Comparison of ENCODE assay signal across 1 cellular context in the genomic region with DNA sequence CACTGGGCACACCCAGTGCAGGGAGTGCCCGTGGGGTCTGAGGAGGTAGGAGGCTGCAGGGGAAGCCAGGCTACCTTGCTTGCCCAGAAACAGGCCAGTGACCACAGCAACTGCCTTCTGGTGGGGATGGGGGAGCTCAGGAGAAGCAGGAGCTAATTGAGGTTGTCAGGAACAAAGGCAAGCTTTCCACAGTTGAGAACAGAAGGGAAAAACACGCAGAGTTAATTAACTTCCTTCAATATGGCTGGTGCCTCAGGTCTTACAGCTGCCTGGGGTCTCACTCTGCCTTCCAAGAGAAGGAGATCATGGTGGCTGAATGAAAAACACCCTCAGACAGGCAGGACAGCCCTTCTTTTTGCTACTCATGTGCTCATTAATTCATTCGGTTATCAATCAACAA.
TF ChIP-seq lines count a peak whose summit lies in the region.

No MANE protein-coding gene starts in this region.

TF ChIP-seq in H1, 55 proteins besides CTCF, POLR2A, EP300 and RAD21:
- no peak for TF ChIP-seq CREB1 (IDR thresholded peaks at IDR 0.05)
- no peak for TF ChIP-seq POU5F1 (IDR thresholded peaks at IDR 0.05; ENCODE audit: low read depth, low read length)
- TF ChIP-seq GABPA (IDR thresholded peaks at IDR 0.05; ENCODE audit: borderline replicate concordance, insufficient read depth, low read length) = no peak
- no peak for TF ChIP-seq RXRA (IDR thresholded peaks at IDR 0.05; ENCODE audit: insufficient read depth, low read depth, low read length)
- TF ChIP-seq NRF1 (IDR thresholded peaks at IDR 0.05; ENCODE audit: low read depth, low read length) = no peak
- no peak for TF ChIP-seq MAFK (IDR thresholded peaks at IDR 0.05; ENCODE audit: low read depth, low read length)
- TF ChIP-seq SUZ12 (IDR thresholded peaks at IDR 0.05; ENCODE audit: low read length) = no peak
- TF ChIP-seq RBBP5 (IDR thresholded peaks at IDR 0.05; ENCODE audit: borderline replicate concordance, low read depth, low read length) = no peak
- no peak for TF ChIP-seq SP2 (IDR thresholded peaks at IDR 0.05; ENCODE audit: low read length)
- TF ChIP-seq TAF7 (optimal IDR thresholded peaks at IDR 0.05; ENCODE audit: borderline replicate concordance, low read depth, low read length) = no peak
- no peak for TF ChIP-seq KDM5A (IDR thresholded peaks at IDR 0.05; ENCODE audit: low read length)
- no peak for TF ChIP-seq BACH1 (IDR thresholded peaks at IDR 0.05; ENCODE audit: low read length)
- no peak for TF ChIP-seq NANOG (IDR thresholded peaks at IDR 0.05; ENCODE audit: insufficient read depth, low read depth, low read length, poor library complexity, severe bottlenecking)
- TF ChIP-seq YY1 (IDR thresholded peaks at IDR 0.05; ENCODE audit: low read depth, low read length) = no peak
- TF ChIP-seq SRF (IDR thresholded peaks at IDR 0.05; ENCODE audit: low read depth, low read length) = no peak
- no peak for TF ChIP-seq CHD2 (IDR thresholded peaks at IDR 0.05; ENCODE audit: low read length)
- no peak for TF ChIP-seq TEAD4 (IDR thresholded peaks at IDR 0.05; ENCODE audit: low read depth, low read length)
- TF ChIP-seq TBP (IDR thresholded peaks at IDR 0.05; ENCODE audit: low read depth, low read length) = no peak
